In the genomic region with DNA sequence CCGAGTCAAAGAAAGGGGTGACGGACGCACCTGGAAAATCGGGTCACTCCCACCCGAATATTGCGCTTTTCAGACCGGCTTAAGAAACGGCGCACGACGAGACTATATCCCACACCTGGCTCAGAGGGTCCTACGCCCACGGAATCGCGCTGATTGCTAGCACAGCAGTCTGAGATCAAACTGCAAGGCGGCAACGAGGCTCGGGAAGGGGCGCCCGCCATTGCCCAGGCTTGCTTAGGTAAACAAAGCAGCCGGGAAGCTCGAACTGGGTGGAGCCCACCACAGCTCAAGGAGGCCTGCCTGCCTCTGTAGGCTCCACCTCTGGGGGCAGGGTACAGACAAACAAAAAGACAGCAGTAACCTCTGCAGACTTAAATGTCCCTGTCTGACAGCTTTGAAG, we compare ENCODE assay signal across 1 cellular context. TPM values are rescaled to one million over a fixed set of nuclear protein-coding genes. Genes with fewer than 3 reads are reported as not detected.
"Had no signal": no experiment of that assay in that cellular context is flagged by ENCODE, and none has a peak within 500 bp of the region (broad histone marks: within the 10 kb centered on the region; RNA-seq: fewer than 3 reads in every experiment).

No MANE protein-coding gene starts in this region.

RNA-seq across cellular contexts. Expression of a gene that starts 51.6 kb away (rescaled TPM):
- total RNA-seq: naive thymus-derived CD8-positive, alpha-beta T cell had no signal
- polyA plus RNA-seq: naive thymus-derived CD8-positive, alpha-beta T cell had no signal
